8 cellular contexts compared by ENCODE assay signal in the genomic region with DNA sequence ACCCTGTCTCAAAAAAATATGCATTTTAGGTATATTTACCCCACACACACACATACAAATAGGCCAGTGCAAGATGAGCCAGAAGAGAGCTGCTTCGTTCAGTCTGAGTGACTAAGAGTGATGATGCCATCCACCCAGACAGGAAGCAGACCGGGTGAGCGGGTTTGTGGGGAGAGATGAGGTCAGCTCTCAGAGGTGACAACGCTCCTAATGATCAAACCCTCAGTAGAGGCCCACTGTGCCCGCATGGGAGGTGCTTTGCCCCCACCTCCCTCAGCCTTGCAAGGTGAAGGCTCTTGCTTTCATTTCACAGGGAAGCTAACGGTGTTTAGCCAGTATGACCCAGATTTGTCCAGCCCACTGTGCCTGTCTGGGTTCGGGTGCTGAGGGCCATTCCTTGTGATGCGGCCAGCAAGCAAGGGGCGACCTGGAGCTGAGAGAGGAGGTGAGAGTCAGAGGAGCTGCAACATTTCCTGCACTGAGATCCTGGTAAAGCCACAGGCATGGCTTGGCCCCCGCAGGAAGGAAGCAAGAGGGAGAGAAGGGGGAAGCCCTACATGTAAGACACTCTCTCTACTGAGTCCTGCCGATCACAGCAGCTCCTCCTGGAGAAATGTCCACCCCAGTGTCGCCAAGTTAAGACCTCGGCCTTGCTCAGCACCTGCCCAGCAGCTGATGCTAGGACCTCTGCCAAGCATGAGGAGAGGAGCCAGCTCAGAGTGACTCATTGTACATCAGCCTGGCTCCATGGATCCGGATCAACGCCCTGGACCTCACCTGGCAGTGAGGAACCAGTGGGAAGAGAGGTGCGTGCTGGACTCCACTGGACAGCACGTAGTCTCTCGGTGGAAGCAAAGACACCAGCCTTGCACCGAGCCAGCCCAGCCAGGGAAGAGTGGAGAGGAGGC. TPM values are rescaled to one million over a fixed set of nuclear protein-coding genes. Genes with fewer than 3 reads are reported as not detected.
DNase-seq lines count a peak whose midpoint lies in the region; ATAC-seq and TF ChIP-seq lines count a peak whose summit lies in the region.

No MANE protein-coding gene starts in this region.

- no peaks in the 10 kb centered on the region for H3K9me3 Mint-ChIP-seq in mesothelial cell of epicardium

- DNase-seq in activated T-cell treated with anti-CD3 and anti-CD28 coated beads for 4 hours (peak; percentile 75), fibroblast of pulmonary artery (ENCODE audit: low read depth) (peak; percentile 69), mesothelial cell of epicardium (ENCODE audit: low spot score in 2 of 2, unreplicated experiment in 2 of 2) (no peak), retina (no peak)

- no peaks in the 10 kb centered on the region for H3K9me2 ChIP-seq in OCI-LY1 (ENCODE audit: low read depth, low read length)

- H3K4me1 ChIP-seq in OCI-LY1 (ENCODE audit: insufficient read depth, low read length, severe bottlenecking) = peaks cover 14% of the 10 kb centered on the region
- peaks cover 24% of the 10 kb centered on the region for H3K4me1 ChIP-seq in skeletal muscle satellite cell (ENCODE audit: control insufficient read depth, insufficient read depth, low read length)

- no peaks in the 10 kb centered on the region for H3K36me3 ChIP-seq in OCI-LY1 (ENCODE audit: insufficient read depth, low read length)
- H3K36me3 ChIP-seq in skeletal muscle satellite cell (ENCODE audit: insufficient read depth, low read length) = no peaks in the 10 kb centered on the region

- H3K36me3 Mint-ChIP-seq in mesothelial cell of epicardium = no peaks in the 10 kb centered on the region

- no peaks in the 10 kb centered on the region for H3K9me3 ChIP-seq in OCI-LY1 (ENCODE audit: low read length)
- H3K9me3 ChIP-seq in skeletal muscle satellite cell (replicated peaks; ENCODE audit: low read length) = no peaks in the 10 kb centered on the region

- peaks cover 20% of the 10 kb centered on the region for H3K4me1 Mint-ChIP-seq in mesothelial cell of epicardium

- H3K9ac ChIP-seq in OCI-LY1 (ENCODE audit: low read length) (no peak overlapping the region; the same call in 1 of the 2 replicates), skeletal muscle satellite cell (ENCODE audit: low read depth, low read length) (no peak overlapping the region)

- no peak overlapping the region for H3K27ac Mint-ChIP-seq in mesothelial cell of epicardium

- no peak overlapping the region for H3K4me3 Mint-ChIP-seq in mesothelial cell of epicardium

- no peaks in the 10 kb centered on the region for H3F3A ChIP-seq in OCI-LY1 (ENCODE audit: insufficient read depth, low read length)

- H3K4me2 ChIP-seq in OCI-LY1 (ENCODE audit: low read length) (peak overlapping the region; percentile 42; the same call in 1 of the 2 replicates), skeletal muscle satellite cell (ENCODE audit: low read length) (peak overlapping the region; percentile 61)

- H3K27me3 ChIP-seq in OCI-LY1 (ENCODE audit: insufficient read depth, low read length) (no peaks in the 10 kb centered on the region), skeletal muscle satellite cell (ENCODE audit: control insufficient read depth, insufficient read depth, low read length) (no peaks in the 10 kb centered on the region)

- H3K27ac ChIP-seq in OCI-LY1 (ENCODE audit: low read depth, low read length, poor library complexity, severe bottlenecking) = no peak overlapping the region

- no peak overlapping the region for H2AFZ ChIP-seq in OCI-LY1 (ENCODE audit: low read length)

- peak; percentile 99 for ATAC-seq in GM18867 (IDR thresholded peaks at IDR 0.05; ENCODE audit: unreplicated experiment)
- ATAC-seq in HG03039 (IDR thresholded peaks at IDR 0.05; ENCODE audit: unreplicated experiment) = peak; percentile 95

- H3K79me2 ChIP-seq in OCI-LY1 (ENCODE audit: insufficient read depth, low read length) = no peaks in the 10 kb centered on the region

- H3K4me3 ChIP-seq in OCI-LY1 (ENCODE audit: low read depth, low read length, poor library complexity, severe bottlenecking) (peak overlapping the region; percentile 11), fibroblast of pulmonary artery (replicated peaks; ENCODE audit: low read depth, low read length) (no peak overlapping the region), skeletal muscle satellite cell (ENCODE audit: low read length) (peak overlapping the region; percentile 28)

- H3K27me3 Mint-ChIP-seq in mesothelial cell of epicardium (ENCODE audit: low read depth) = no peaks in the 10 kb centered on the region

- TF ChIP-seq CTCF in OCI-LY1 (IDR thresholded peaks at IDR 0.05; ENCODE audit: low read length) (no peak), fibroblast of pulmonary artery (IDR thresholded peaks at IDR 0.05; ENCODE audit: low read length, missing control alignments) (no peak), mesothelial cell of epicardium (IDR thresholded peaks at IDR 0.05; ENCODE audit: unreplicated experiment) (no peak)

- no peaks in the 10 kb centered on the region for H4K20me1 ChIP-seq in OCI-LY1 (ENCODE audit: insufficient read depth, low read length)

RNA-seq across cellular contexts. Expression of a gene that starts 37.0 kb away (rescaled TPM):
- total RNA-seq in skeletal muscle satellite cell (2012; rRNA removed) = 71.2 and 81.9 TPM in 2 replicates
- 46.6 to 54.2 TPM (median 50.7 TPM) in 3 replicates for total RNA-seq in mesothelial cell of epicardium

RNA-seq across cellular contexts. Expression of a gene that starts 50.4 kb away (rescaled TPM):
- total RNA-seq in skeletal muscle satellite cell (2012; rRNA removed) = 31.0 and 39.3 TPM in 2 replicates
- total RNA-seq in mesothelial cell of epicardium = 94.0 to 99.8 TPM (median 98.6 TPM) in 3 replicates

RNA-seq across cellular contexts. Expression of a gene that starts 55.8 kb away (rescaled TPM):
- total RNA-seq in skeletal muscle satellite cell (2012; rRNA removed) = 44.6 and 47.9 TPM in 2 replicates
- 60.4 to 63.4 TPM (median 63.1 TPM) in 3 replicates for total RNA-seq in mesothelial cell of epicardium

Comparison
In these comparisons a context has a peak if more than half of its experiments do, and no peak if none do; other contexts are left out.
1. DNase-seq: peak in activated T-cell treated with anti-CD3 and anti-CD28 coated beads for 4 hours (single experiment) and fibroblast of pulmonary artery (single experiment); none in mesothelial cell of epicardium (0 of 2) and retina (single experiment).